In the genomic region with DNA sequence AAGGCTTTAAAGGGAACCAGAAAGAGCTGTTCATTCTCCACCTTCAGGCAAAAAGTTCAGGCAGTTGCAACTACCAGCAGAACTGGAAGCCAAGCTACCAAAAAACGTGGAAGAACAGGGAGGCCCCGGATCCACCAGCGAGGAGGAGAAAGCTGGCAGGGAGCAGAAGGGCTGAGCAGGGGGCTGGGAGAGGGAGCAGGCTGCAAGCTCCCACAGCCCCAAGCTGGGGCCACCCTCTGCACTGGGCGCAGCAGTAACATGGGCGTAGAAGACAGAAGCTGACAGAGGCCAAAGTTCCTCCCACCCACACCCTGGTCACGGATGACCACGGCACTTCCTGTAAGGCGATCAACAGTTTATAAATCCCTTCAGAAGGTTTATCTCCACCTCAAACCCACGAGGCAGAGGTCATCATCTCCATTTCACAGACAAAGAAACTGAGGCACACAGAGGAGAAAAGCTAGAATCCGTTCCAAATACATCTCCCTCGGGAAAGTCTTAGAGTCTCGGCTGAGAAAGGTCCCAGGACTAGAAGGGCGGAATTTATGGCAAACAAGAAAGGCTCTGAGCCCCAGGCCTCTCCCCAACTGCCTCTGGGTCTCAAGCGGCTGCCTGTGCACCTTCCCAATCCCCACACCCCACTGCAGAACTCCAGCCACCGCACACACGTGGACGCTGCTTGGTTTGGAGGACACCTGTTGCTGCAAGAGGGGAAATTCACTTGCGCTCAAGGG, we compare ENCODE assay signal across 8 cellular contexts. TPM values are rescaled to one million over a fixed set of nuclear protein-coding genes. Genes with fewer than 3 reads are reported as not detected.
A peak's percentile ranks its signal among the peaks of the same experiment; 100 is the strongest.
DNase-seq lines count a peak whose midpoint lies in the region; ATAC-seq and TF ChIP-seq lines count a peak whose summit lies in the region.

No MANE protein-coding gene starts in this region.

- intact Hi-C loops in activated CD4-positive, alpha-beta T cell treated with anti-CD3 and anti-CD28 coated beads for 36 hours (cut with DNase I, micrococcal nuclease), result loop anchor here in 1 of 2 experiments (2.0 to 5.0 kb wide), 2 partner anchors 465 to 613 kb away; a partner anchor contains a TSS
- intact Hi-C loops in activated B cell treated with CpG ODN at 0.5 μM for 24 hours (cut with micrococcal nuclease) (loop anchor here (5.0 to 10.0 kb wide), 4 partner anchors 465 to 773 kb away; a partner anchor contains a TSS), posterior vena cava (cut with DNase I) (loop anchor here in 1 of 2 donors (5.0 kb wide), 1 partner anchor 35 kb away; no protein-coding TSS in a partner anchor)

- ATAC-seq in activated CD4-positive, alpha-beta T cell treated with anti-CD3 and anti-CD28 coated beads for 36 hours, result no peak
- ATAC-seq in activated B cell treated with CpG ODN at 0.5 μM for 24 hours (ENCODE audit: low read depth) (no peak), HG03439 (IDR thresholded peaks at IDR 0.05; ENCODE audit: unreplicated experiment) (no peak)
- no peak for ATAC-seq in stimulated activated naive B cell treated with anti-CD40 and anti-IgM and Interleukin-4, amounts not matched to agents 10 μg/mL and 1 μg/mL and 100 μg/mL, for 72 hours (replicated peaks)

- H3K36me3 ChIP-seq in brain microvascular endothelial cell (replicated peaks), result no peaks in the 10 kb centered on the region

- POLR2A ChIA-PET in activated CD4-positive, alpha-beta T cell treated with anti-CD3 and anti-CD28 coated beads for 36 hours (lab: Charles Lee), result no interaction called here
- POLR2A ChIA-PET in activated B cell treated with CpG ODN at 0.5 μM for 24 hours (lab: Charles Lee), result no interaction called here

- DNase-seq in activated CD4-positive, alpha-beta T cell treated with anti-CD3 and anti-CD28 coated beads for 36 hours, result peak; percentile 28
- no peak for DNase-seq in activated CD4-positive, alpha-beta T cell treated with anti-CD3 and anti-CD28 coated beads for 4 hours
- DNase-seq in activated B cell treated with CpG ODN at 0.5 μM for 24 hours (no peak), brain microvascular endothelial cell (no peak), posterior vena cava (ENCODE audit: low spot score) (no peak)
- no peak for DNase-seq in stimulated activated naive B cell treated with anti-CD40 and anti-IgM and Interleukin-4, amounts not matched to agents 10 μg/mL and 1 μg/mL and 100 μg/mL, for 72 hours

- peak overlapping the region; percentile 56 for H3K4me3 Mint-ChIP-seq in activated CD4-positive, alpha-beta T cell treated with anti-CD3 and anti-CD28 coated beads for 36 hours
- peak overlapping the region; percentile 60 for H3K4me3 Mint-ChIP-seq in activated B cell treated with CpG ODN at 0.5 μM for 24 hours
- peak overlapping the region; percentile 50 to 52 for H3K4me3 Mint-ChIP-seq in stimulated activated naive B cell treated with anti-CD40 and anti-IgM and Interleukin-4, amounts not matched to agents 10 μg/mL and 1 μg/mL and 100 μg/mL, for 72 hours

- peaks cover 2% of the 10 kb centered on the region for H3K27me3 Mint-ChIP-seq in activated CD4-positive, alpha-beta T cell treated with anti-CD3 and anti-CD28 coated beads for 36 hours
- no peaks in the 10 kb centered on the region for H3K27me3 Mint-ChIP-seq in activated B cell treated with CpG ODN at 0.5 μM for 24 hours
- H3K27me3 Mint-ChIP-seq in stimulated activated naive B cell treated with anti-CD40 and anti-IgM and Interleukin-4, amounts not matched to agents 10 μg/mL and 1 μg/mL and 100 μg/mL, for 72 hours, result peaks cover 13 to 32% of the 10 kb centered on the region in 2 donors

- H3K4me3 ChIP-seq in iPS-18c (ENCODE audit: insufficient read depth, low read depth, low read length), result peak overlapping the region; percentile 74
- H3K4me3 ChIP-seq in brain microvascular endothelial cell (ENCODE audit: low read depth, low read length), result no peak overlapping the region

- no peak overlapping the region for H3K27ac ChIP-seq in brain microvascular endothelial cell

- H3K9me3 Mint-ChIP-seq in activated CD4-positive, alpha-beta T cell treated with anti-CD3 and anti-CD28 coated beads for 36 hours (ENCODE audit: low read depth), result no peaks in the 10 kb centered on the region
- no peaks in the 10 kb centered on the region for H3K9me3 Mint-ChIP-seq in activated B cell treated with CpG ODN at 0.5 μM for 24 hours
- H3K9me3 Mint-ChIP-seq in stimulated activated naive B cell treated with anti-CD40 and anti-IgM and Interleukin-4, amounts not matched to agents 10 μg/mL and 1 μg/mL and 100 μg/mL, for 72 hours, result no peaks in the 10 kb centered on the region

- CTCF ChIA-PET in activated CD4-positive, alpha-beta T cell treated with anti-CD3 and anti-CD28 coated beads for 36 hours (lab: Charles Lee), result interaction anchor here (0.7 kb wide), 1 partner anchor 83 kb away, joined by 3 read pairs; no protein-coding TSS in a partner anchor
- CTCF ChIA-PET in activated B cell treated with CpG ODN at 0.5 μM for 24 hours (lab: Charles Lee), result no interaction called here

- no peaks in the 10 kb centered on the region for H3K36me3 Mint-ChIP-seq in activated CD4-positive, alpha-beta T cell treated with anti-CD3 and anti-CD28 coated beads for 36 hours (ENCODE audit: low read depth)
- no peaks in the 10 kb centered on the region for H3K36me3 Mint-ChIP-seq in activated B cell treated with CpG ODN at 0.5 μM for 24 hours (ENCODE audit: low read depth)
- no peaks in the 10 kb centered on the region for H3K36me3 Mint-ChIP-seq in stimulated activated naive B cell treated with anti-CD40 and anti-IgM and Interleukin-4, amounts not matched to agents 10 μg/mL and 1 μg/mL and 100 μg/mL, for 72 hours

- H3K4me1 Mint-ChIP-seq in activated CD4-positive, alpha-beta T cell treated with anti-CD3 and anti-CD28 coated beads for 36 hours, result peaks cover 24% of the 10 kb centered on the region
- peaks cover 9% of the 10 kb centered on the region for H3K4me1 Mint-ChIP-seq in activated B cell treated with CpG ODN at 0.5 μM for 24 hours
- H3K4me1 Mint-ChIP-seq in stimulated activated naive B cell treated with anti-CD40 and anti-IgM and Interleukin-4, amounts not matched to agents 10 μg/mL and 1 μg/mL and 100 μg/mL, for 72 hours, result peaks cover 9 to 21% of the 10 kb centered on the region in 2 donors

- no peak for TF ChIP-seq CTCF in activated B cell treated with CpG ODN at 0.5 μM for 24 hours (IDR thresholded peaks at IDR 0.05)
- no peak for TF ChIP-seq CTCF in brain microvascular endothelial cell (IDR thresholded peaks at IDR 0.05; ENCODE audit: low read depth, low read length, missing control alignments)

- no peaks in the 10 kb centered on the region for H3K9me3 ChIP-seq in iPS-18c (ENCODE audit: control insufficient read depth, insufficient read depth, low read length)

- H3K27me3 ChIP-seq in brain microvascular endothelial cell (replicated peaks), result peaks cover 7% of the 10 kb centered on the region

- no peak overlapping the region for H3K27ac Mint-ChIP-seq in activated CD4-positive, alpha-beta T cell treated with anti-CD3 and anti-CD28 coated beads for 36 hours
- H3K27ac Mint-ChIP-seq in activated B cell treated with CpG ODN at 0.5 μM for 24 hours, result no peak overlapping the region
- H3K27ac Mint-ChIP-seq in stimulated activated naive B cell treated with anti-CD40 and anti-IgM and Interleukin-4, amounts not matched to agents 10 μg/mL and 1 μg/mL and 100 μg/mL, for 72 hours, result no peak overlapping the region

- in situ Hi-C loops in brain microvascular endothelial cell (cut with HindIII; ENCODE audit: low pct_ligation_motif_present, low sequenced_read_pairs), result no loop called here

RNA-seq across cellular contexts. Expression of a gene that starts 1.8 kb away (rescaled TPM):
- 1 to 10 TPM; 6.1 to 6.2 TPM for total RNA-seq in activated CD4-positive, alpha-beta T cell treated with anti-CD3 and anti-CD28 coated beads for 36 hours
- total RNA-seq in activated B cell treated with CpG ODN at 0.5 μM for 24 hours (1.8 and 1.9 TPM in 2 replicates), posterior vena cava (10 to 100 TPM; 19.8 to 28.2 TPM)

RNA-seq across cellular contexts. Expression of a gene that starts 42.7 kb away (rescaled TPM):
- under 1 TPM in 1 of 2 experiments, not detected in 1; 0.07 TPM for total RNA-seq in activated CD4-positive, alpha-beta T cell treated with anti-CD3 and anti-CD28 coated beads for 36 hours
- total RNA-seq in activated B cell treated with CpG ODN at 0.5 μM for 24 hours (not detected in 2 replicates), posterior vena cava (10 to 100 TPM; 10.9 to 11.6 TPM)

Comparison
In these comparisons a context has a peak if more than half of its experiments do, and no peak if none do; other contexts are left out.
1. RNA of a gene that starts 42.7 kb away (total RNA-seq): 10.9 to 11.6 TPM in posterior vena cava; 0.07 TPM in activated CD4-positive, alpha-beta T cell treated with anti-CD3 and anti-CD28 coated beads for 36 hours and not detected in activated B cell treated with CpG ODN at 0.5 μM for 24 hours; every median in the first group is over 10 times any median in the second.
2. Peak in every context shown above with its lines, with median percentiles within 50 percentile points of each other: H3K4me3 Mint-ChIP-seq.